Comparison of ENCODE assay signal across 20 cellular contexts in genomic region chr7:28081016-28081415, GRCh38.
DNase-seq lines count a peak whose midpoint lies in the region; ATAC-seq and TF ChIP-seq lines count a peak whose summit lies in the region.
"Had no signal": no experiment of that assay in that cellular context is flagged by ENCODE, and none has a peak within 500 bp of the region (broad histone marks: within the 10 kb centered on the region; RNA-seq: fewer than 3 reads in every experiment).

No MANE protein-coding gene starts in this region.

- H3F3A ChIP-seq in GM23338 (replicated peaks; ENCODE audit: low read depth), result no peaks in the 10 kb centered on the region

- H3K27me3 ChIP-seq in GM23338 (ENCODE audit: insufficient read depth), result no peaks in the 10 kb centered on the region
- H3K27me3 ChIP-seq: gastroesophageal sphincter had no signal

- no peaks in the 10 kb centered on the region for H3K9me3 Mint-ChIP-seq in GM23338
- H3K9me3 Mint-ChIP-seq in stimulated activated effector memory CD8-positive, alpha-beta T cell treated with anti-CD3 and anti-CD28 coated beads, Interleukin-12 subunit alpha, Interleukin-12 subunit beta, amount 100 ng/mL, for 72 hours, result no peaks in the 10 kb centered on the region
- H3K9me3 Mint-ChIP-seq: CD8-positive, alpha-beta T cell; stimulated activated naive CD8-positive, alpha-beta T cell treated with anti-CD3 and anti-CD28 coated beads, Interleukin-15, Interleukin-2, amounts not matched to agents 100 ng/mL and 50 ng/mL, for 24 hours had no signal

- no peak for TF ChIP-seq CTCF in GM23338 (conservative IDR thresholded peaks at IDR 0.05; ENCODE audit: low read depth in 2 of 2)

- H3K4me1 Mint-ChIP-seq in GM23338, result peaks cover 9% of the 10 kb centered on the region
- H3K4me1 Mint-ChIP-seq in T-helper 17 cell, result peaks cover 25% of the 10 kb centered on the region
- peaks cover 30% of the 10 kb centered on the region for H3K4me1 Mint-ChIP-seq in stimulated activated effector memory CD8-positive, alpha-beta T cell treated with anti-CD3 and anti-CD28 coated beads, Interleukin-12 subunit alpha, Interleukin-12 subunit beta, amount 100 ng/mL, for 72 hours

- H3K4me3 Mint-ChIP-seq in GM23338 (no peak overlapping the region), T-helper 17 cell (no peak overlapping the region)
- no peak overlapping the region for H3K4me3 Mint-ChIP-seq in stimulated activated effector memory CD8-positive, alpha-beta T cell treated with anti-CD3 and anti-CD28 coated beads, Interleukin-12 subunit alpha, Interleukin-12 subunit beta, amount 100 ng/mL, for 72 hours
- H3K4me3 Mint-ChIP-seq: activated CD4-positive, alpha-beta T cell treated with anti-CD3 and anti-CD28 coated beads for 36 hours; CD8-positive, alpha-beta T cell; stimulated activated naive CD8-positive, alpha-beta T cell treated with anti-CD3 and anti-CD28 coated beads, Interleukin-15, Interleukin-2, amounts not matched to agents 100 ng/mL and 50 ng/mL, for 24 hours had no signal

- intact Hi-C loops in left cardiac atrium (cut with DNase I), result no loop called here

- H3K27ac Mint-ChIP-seq in GM23338 (no peak overlapping the region), T-helper 17 cell (peak overlapping the region; percentile 66)
- peak overlapping the region; percentile 61 for H3K27ac Mint-ChIP-seq in stimulated activated effector memory CD8-positive, alpha-beta T cell treated with anti-CD3 and anti-CD28 coated beads, Interleukin-12 subunit alpha, Interleukin-12 subunit beta, amount 100 ng/mL, for 72 hours
- H3K27ac Mint-ChIP-seq: activated CD4-positive, alpha-beta T cell treated with anti-CD3 and anti-CD28 coated beads for 36 hours; CD8-positive, alpha-beta T cell; stimulated activated naive CD8-positive, alpha-beta T cell treated with anti-CD3 and anti-CD28 coated beads, Interleukin-15, Interleukin-2, amounts not matched to agents 100 ng/mL and 50 ng/mL, for 24 hours had no signal

- H3K79me2 ChIP-seq in GM23338 (replicated peaks; ENCODE audit: insufficient read depth), result peaks cover 23% of the 10 kb centered on the region

- peaks cover 10% of the 10 kb centered on the region; the same call in 1 of the 2 replicates for H3K4me1 ChIP-seq in GM23338 (ENCODE audit: insufficient read depth)

- ATAC-seq in GM23338 (peak; percentile 50), T-helper 17 cell (no peak), left cardiac atrium (no peak), GM21381 (IDR thresholded peaks at IDR 0.05; ENCODE audit: unreplicated experiment) (no peak), GM19395 (IDR thresholded peaks at IDR 0.05; ENCODE audit: unreplicated experiment) (no peak), HG02588 (IDR thresholded peaks at IDR 0.05; ENCODE audit: unreplicated experiment) (no peak)
- ATAC-seq in stimulated activated effector memory CD8-positive, alpha-beta T cell treated with anti-CD3 and anti-CD28 coated beads, Interleukin-12 subunit alpha, Interleukin-12 subunit beta, amount 100 ng/mL, for 72 hours, result no peak
- ATAC-seq: activated CD4-positive, alpha-beta T cell treated with anti-CD3 and anti-CD28 coated beads for 36 hours; CD8-positive, alpha-beta T cell; gastroesophageal sphincter; GM12878; PC-3 had no signal

- H4K20me1 ChIP-seq in GM23338 (replicated peaks; ENCODE audit: insufficient read depth), result peaks cover 3% of the 10 kb centered on the region; the same call in 1 of the 2 replicates

- no peaks in the 10 kb centered on the region for H3K36me3 Mint-ChIP-seq in GM23338 (ENCODE audit: low read depth)
- no peaks in the 10 kb centered on the region for H3K36me3 Mint-ChIP-seq in T-helper 17 cell (ENCODE audit: low read depth)
- no peaks in the 10 kb centered on the region for H3K36me3 Mint-ChIP-seq in stimulated activated effector memory CD8-positive, alpha-beta T cell treated with anti-CD3 and anti-CD28 coated beads, Interleukin-12 subunit alpha, Interleukin-12 subunit beta, amount 100 ng/mL, for 72 hours
- H3K36me3 Mint-ChIP-seq: CD8-positive, alpha-beta T cell had no signal

- no peak overlapping the region for H2AFZ ChIP-seq in GM23338

- H3K4me2 ChIP-seq in GM23338, result no peak overlapping the region
- H3K4me2 ChIP-seq: KMS-11 had no signal

- DNase-seq in GM23338 (ENCODE audit: low spot score) (peak; percentile 29), T-helper 17 cell (no peak), left cardiac atrium (peak; percentile 43), NCI-H524 treated with DMSO at 0.1 percent for 48 hours (lab: John Stamatoyannopoulos, UW) (no peak)
- no peak for DNase-seq in stimulated activated effector memory CD8-positive, alpha-beta T cell treated with anti-CD3 and anti-CD28 coated beads, Interleukin-12 subunit alpha, Interleukin-12 subunit beta, amount 100 ng/mL, for 72 hours (ENCODE audit: low spot score in 2 of 2)
- DNase-seq: activated CD4-positive, alpha-beta T cell treated with anti-CD3 and anti-CD28 coated beads for 36 hours; activated naive CD4-positive, alpha-beta T cell treated with anti-CD3 and anti-CD28 coated beads, Interleukin-2, amount 50 U/mL, for 16 hours; CD8-positive, alpha-beta T cell; NCI-H1436 treated with DMSO at 0.1 percent for 48 hours; NCI-H446; PC-3; small intestine; T-helper 1 cell had no signal

- H3K27ac ChIP-seq in GM23338 (ENCODE audit: low read depth), result no peak overlapping the region
- H3K27ac ChIP-seq: gastroesophageal sphincter, KMS-11 had no signal

- H3K4me3 ChIP-seq in GM23338, result no peak overlapping the region
- H3K4me3 ChIP-seq: gastroesophageal sphincter, GM12878 had no signal

- H3K9me2 ChIP-seq in GM23338 (ENCODE audit: insufficient read depth), result no peaks in the 10 kb centered on the region

- no peaks in the 10 kb centered on the region for H3K9me3 ChIP-seq in T-helper 17 cell (ENCODE audit: control insufficient read depth, low read length, poor library complexity, severe bottlenecking)
- H3K9me3 ChIP-seq: gastroesophageal sphincter had no signal

- no peaks in the 10 kb centered on the region for H3K27me3 Mint-ChIP-seq in GM23338 (ENCODE audit: insufficient read depth, low read depth, poor library complexity)
- H3K27me3 Mint-ChIP-seq in T-helper 17 cell, result no peaks in the 10 kb centered on the region
- H3K27me3 Mint-ChIP-seq: activated CD4-positive, alpha-beta T cell treated with anti-CD3 and anti-CD28 coated beads for 36 hours; stimulated activated naive CD8-positive, alpha-beta T cell treated with anti-CD3 and anti-CD28 coated beads, Interleukin-15, Interleukin-2, amounts not matched to agents 100 ng/mL and 50 ng/mL, for 24 hours had no signal

- no peaks in the 10 kb centered on the region for H3K36me3 ChIP-seq in GM23338 (ENCODE audit: insufficient read depth)
- H3K36me3 ChIP-seq: gastroesophageal sphincter had no signal

TF ChIP-seq in GM23338, 12 proteins besides CTCF, POLR2A, EP300 and RAD21:
- TF ChIP-seq POLR2AphosphoS5 (IDR thresholded peaks at IDR 0.05; ENCODE audit: low read depth) (no peak), JUNB (IDR thresholded peaks at IDR 0.05; ENCODE audit: unreplicated experiment) (no peak)

Comparison
In these comparisons a context has a peak if more than half of its experiments do, and no peak if none do; other contexts are left out.
1. DNase-seq: peak in GM23338 (single experiment) and left cardiac atrium (single experiment); none in T-helper 17 cell (0 of 3), stimulated activated effector memory CD8-positive, alpha-beta T cell treated with anti-CD3 and anti-CD28 coated beads, Interleukin-12 subunit alpha, Interleukin-12 subunit beta, amount 100 ng/mL, for 72 hours (0 of 2) and NCI-H524 treated with DMSO at 0.1 percent for 48 hours (single experiment).